Comparison of ENCODE assay signal across 8 cellular contexts in the genomic region with DNA sequence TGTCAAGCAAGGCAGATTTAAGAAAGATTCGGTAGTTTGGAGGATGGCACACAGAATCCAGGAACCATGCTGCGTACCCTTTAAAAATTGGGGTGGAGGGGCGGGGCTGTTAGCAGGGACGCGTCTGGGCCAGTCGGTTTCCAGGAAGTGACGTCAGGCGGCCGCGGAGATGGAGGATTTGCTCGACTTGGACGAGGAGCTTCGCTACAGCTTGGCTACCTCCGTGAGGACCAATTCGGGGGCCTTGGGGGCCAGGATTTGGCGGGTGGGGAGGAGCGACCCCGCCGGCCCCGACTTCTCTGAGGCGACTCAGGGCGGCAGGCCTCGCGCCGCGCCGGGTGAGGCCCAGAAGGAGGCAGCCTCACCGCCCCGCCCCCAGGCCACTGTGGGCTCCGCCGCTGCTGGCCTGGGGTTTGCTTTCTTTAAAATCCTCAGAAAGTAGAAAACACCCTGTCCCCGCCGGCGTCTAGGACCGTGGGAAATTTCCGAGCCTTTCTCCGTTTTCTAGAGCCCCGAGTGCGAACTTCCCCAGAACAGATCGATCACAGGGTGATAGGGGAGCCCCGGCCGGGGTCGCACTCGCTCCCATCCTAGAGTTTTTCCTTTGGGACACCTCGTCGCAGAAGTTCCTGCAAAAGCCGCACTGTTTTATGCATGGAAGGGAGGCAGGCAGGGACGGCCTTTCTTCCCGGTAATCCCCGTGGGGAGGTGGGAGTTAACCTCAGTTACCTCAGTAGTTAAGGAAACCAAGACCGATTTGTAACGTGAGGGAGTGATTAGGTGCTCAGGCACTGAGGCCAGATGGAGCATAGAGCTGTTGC. TPM values are rescaled to one million over a fixed set of nuclear protein-coding genes. Genes with fewer than 3 reads are reported as not detected.
DNase-seq lines count a peak whose midpoint lies in the region; ATAC-seq and TF ChIP-seq lines count a peak whose summit lies in the region.

A gene (plus strand): TSS at position 146 of the 821 bp plus-strand sequence. CDS start 24 bp downstream, at position 170.

- H3K27ac Mint-ChIP-seq in CD8-positive, alpha-beta T cell, result peak within 1 kb of the TSS; percentile 92

- peak within 1 kb of the TSS; percentile 83 for H3K27ac ChIP-seq in CD8-positive, alpha-beta T cell (ENCODE audit: low read depth, low read length)
- H3K27ac ChIP-seq in OCI-LY7 (ENCODE audit: low read depth, low read length, poor library complexity, severe bottlenecking), result no peak within 1 kb of the TSS

- no peaks in the 10 kb centered on the region for H3K27me3 Mint-ChIP-seq in CD8-positive, alpha-beta T cell (ENCODE audit: low read depth)

- DNase-seq in CD8-positive, alpha-beta T cell, result peak; percentile 79 to 95 (median 94)
- DNase-seq in HT1080 (ENCODE audit: low read depth), result peak; percentile 67
- DNase-seq in OCI-LY7 (ENCODE audit: low spot score), result peak; percentile 76
- DNase-seq in activated T-cell treated with anti-CD3 and anti-CD28 coated beads for 24 hours (ENCODE audit: low read depth), result peak; percentile 89
- DNase-seq in epidermal melanocyte (ENCODE audit: insufficient read length, low spot score), result peak; percentile 83
- DNase-seq in stimulated activated CD8-positive, alpha-beta memory T cell treated with anti-CD3 and anti-CD28 coated beads, Interleukin-2, amount 100 ng/mL, for 48 hours (ENCODE audit: low read depth in 2 of 2), result peak; percentile 80 to 88

- peak within 1 kb of the TSS; percentile 93 for H3K4me3 Mint-ChIP-seq in CD8-positive, alpha-beta T cell

- peaks cover 19% of the 10 kb centered on the region for H3K4me1 ChIP-seq in CD8-positive, alpha-beta T cell (ENCODE audit: insufficient read depth, low read length)
- H3K4me1 ChIP-seq in OCI-LY7 (ENCODE audit: insufficient read depth, low read length, poor library complexity, severe bottlenecking) (peaks cover 25% of the 10 kb centered on the region), mononuclear cell (ENCODE audit: insufficient read depth, low read length) (peaks cover 23% of the 10 kb centered on the region)

- peaks cover 30% of the 10 kb centered on the region for H3K4me1 Mint-ChIP-seq in CD8-positive, alpha-beta T cell (ENCODE audit: low read depth)

- peak; percentile 65 for ATAC-seq in CD8-positive, alpha-beta T cell
- peak; percentile 48 for ATAC-seq in GM19468 (IDR thresholded peaks at IDR 0.05; ENCODE audit: extremely low read depth, unreplicated experiment)

- intact Hi-C loops in CD8-positive, alpha-beta T cell (cut with DNase I, micrococcal nuclease), result loop anchor here (1.0 to 10.0 kb wide), 10 partner anchors 165 to 1901 kb away; a partner anchor contains a TSS
- intact Hi-C loops in OCI-LY7 (cut with micrococcal nuclease; ENCODE audit: unreplicated experiment), result no loop called here

- peak within 1 kb of the TSS; percentile 85 for H3K4me3 ChIP-seq in CD8-positive, alpha-beta T cell (ENCODE audit: low read depth, low read length)
- peak within 1 kb of the TSS; percentile 95 for H3K4me3 ChIP-seq in OCI-LY7 (ENCODE audit: low read depth, low read length, poor library complexity, severe bottlenecking)
- peak within 1 kb of the TSS; percentile 77 for H3K4me3 ChIP-seq in mononuclear cell (ENCODE audit: low read length)

- no peaks in the 10 kb centered on the region for H3K9me2 ChIP-seq in OCI-LY7 (ENCODE audit: insufficient read depth, low read length)

- no TSS peak for BruUV-seq in OCI-LY7 (replicated peaks; lab: Mats Ljungman, UMichigan)

- POLR2A ChIA-PET in CD8-positive, alpha-beta T cell (lab: Charles Lee), result no interaction called here
- POLR2A ChIA-PET in OCI-LY7 (lab: Charles Lee), result interaction anchor here (0.7 to 1.4 kb wide), 6 partner anchors 9 to 1165 kb away, joined by 3 to 6 read pairs (median 4); no protein-coding TSS in a partner anchor

- H3K9me3 Mint-ChIP-seq in CD8-positive, alpha-beta T cell, result no peaks in the 10 kb centered on the region

- H3K36me3 Mint-ChIP-seq in CD8-positive, alpha-beta T cell, result peaks cover 14% of the 10 kb centered on the region

- no peaks in the 10 kb centered on the region for H3K79me2 ChIP-seq in OCI-LY7 (ENCODE audit: insufficient read depth, low read depth, low read length)

- peak within 1 kb of the TSS; percentile 98 for H2AFZ ChIP-seq in OCI-LY7 (ENCODE audit: low read length)

- CTCF ChIA-PET in CD8-positive, alpha-beta T cell (lab: Charles Lee), result interaction anchor here (0.7 to 8.9 kb wide), 6 partner anchors 9 to 277 kb away, joined by 3 to 162 read pairs (median 4); no protein-coding TSS in a partner anchor
- CTCF ChIA-PET in OCI-LY7 (lab: Charles Lee; ENCODE audit: unreplicated experiment), result interaction anchor here (0.9 kb wide), 1 partner anchor 80 kb away, joined by 4 read pairs; no protein-coding TSS in a partner anchor

- H3K27me3 ChIP-seq in CD8-positive, alpha-beta T cell (ENCODE audit: insufficient read depth, low read length), result no peaks in the 10 kb centered on the region
- no peaks in the 10 kb centered on the region for H3K27me3 ChIP-seq in mononuclear cell (ENCODE audit: insufficient read depth, low read length)

- TF ChIP-seq CTCF in CD8-positive, alpha-beta T cell (IDR thresholded peaks at IDR 0.05), result no peak
- no peak for TF ChIP-seq CTCF in OCI-LY7 (conservative IDR thresholded peaks at IDR 0.05; ENCODE audit: low read length)

- no peaks in the 10 kb centered on the region for H3K36me3 ChIP-seq in CD8-positive, alpha-beta T cell (ENCODE audit: insufficient read depth, low read length)
- no peaks in the 10 kb centered on the region for H3K36me3 ChIP-seq in OCI-LY7 (ENCODE audit: insufficient read depth, low read length)

- H4K20me1 ChIP-seq in OCI-LY7 (ENCODE audit: insufficient read depth, low read length), result no peaks in the 10 kb centered on the region

- peak within 1 kb of the TSS; percentile 99 for H3K4me2 ChIP-seq in OCI-LY7 (ENCODE audit: low read length)

- no peaks in the 10 kb centered on the region for H3K9me3 ChIP-seq in CD8-positive, alpha-beta T cell (ENCODE audit: low read length)
- H3K9me3 ChIP-seq in OCI-LY7 (ENCODE audit: low read length) (no peaks in the 10 kb centered on the region), mononuclear cell (ENCODE audit: low read depth, low read length) (no peaks in the 10 kb centered on the region)

RNA-seq across cellular contexts. Expression of the gene that starts here (rescaled TPM):
- 1 to 10 TPM; 9.0 to 10.0 TPM for total RNA-seq in CD8-positive, alpha-beta T cell
- 18.1 and 20.6 TPM in 2 replicates for total RNA-seq in HT1080 (2014; rRNA removed; shearing (Covaris generic))
- polyA plus RNA-seq in HT1080 (2015; cell fraction: cytosol; rRNA removed), result 19.8 and 21.7 TPM in 2 replicates
- polyA plus RNA-seq in HT1080 (2015; cell fraction: nucleus; rRNA removed), result 24.9 and 25.0 TPM in 2 replicates
- 9.3 and 11.0 TPM in 2 replicates for total RNA-seq in OCI-LY7 (2014; rRNA removed; shearing (Covaris generic))
- total RNA-seq in OCI-LY7 (2022) (8.7 and 13.6 TPM in 2 replicates), mononuclear cell (4.8 TPM)
